30 cellular contexts compared by ENCODE assay signal in genomic region chr3:61345020-61345419, GRCh38.
"Had no signal": no experiment of that assay in that cellular context is flagged by ENCODE, and none has a peak within 500 bp of the region (broad histone marks: within the 10 kb centered on the region; RNA-seq: fewer than 3 reads in every experiment).

No MANE protein-coding gene starts in this region.

- H3K27me3 Mint-ChIP-seq: activated CD4-positive, alpha-beta T cell treated with anti-CD3 and anti-CD28 coated beads, Interleukin-2, amount 10 ng/mL, durations not matched to agents 24 days and 14 days; activated CD8-positive, alpha-beta memory T cell treated with anti-CD3 and anti-CD28 coated beads, Interleukin-2, amount 10 ng/mL, durations not matched to agents 7 days and 5 days; activated naive CD4-positive, alpha-beta T cell treated with anti-CD3 and anti-CD28 coated beads, Interleukin-2, amount 10 ng/mL, durations not matched to agents 7 days and 5 days; activated naive CD8-positive, alpha-beta T cell treated with anti-CD3 and anti-CD28 coated beads, Interleukin-2, amount 10 ng/mL, durations not matched to agents 7 days and 5 days; T-helper 17 cell had no signal

- H3K4me3 ChIP-seq: ascending aorta, breast epithelium, cardiac muscle cell, colonic mucosa had no signal

- H3K9me3 Mint-ChIP-seq: activated CD4-positive, alpha-beta memory T cell treated with anti-CD3 and anti-CD28 coated beads for 36 hours; activated CD4-positive, alpha-beta T cell treated with anti-CD3 and anti-CD28 coated beads, Interleukin-2, amount 10 ng/mL, durations not matched to agents 24 days and 14 days; activated naive CD4-positive, alpha-beta T cell treated with anti-CD3 and anti-CD28 coated beads, Interleukin-2, amount 10 ng/mL, durations not matched to agents 7 days and 5 days; activated naive CD4-positive, alpha-beta T cell treated with anti-CD3 and anti-CD28 coated beads, Interleukin-2, amount 50 U/mL, for 72 hours; activated naive CD8-positive, alpha-beta T cell treated with anti-CD3 and anti-CD28 coated beads, Interleukin-2, amount 10 ng/mL, durations not matched to agents 7 days and 5 days; activated T-cell treated with anti-CD3 and anti-CD28 coated beads, Interleukin-2, amount 50 U/mL, for 72 hours; T-helper 2 cell treated with Interferon-gamma antibody and Interleukin-4, amounts not matched to agents 5 μg/mL and 100 μg/mL, for 36 hours had no signal

- H3K27me3 ChIP-seq: ascending aorta, breast epithelium, cardiac muscle cell, colonic mucosa had no signal

- H3K27ac ChIP-seq: ascending aorta, breast epithelium, cardiac muscle cell, colonic mucosa, WERI-Rb-1 had no signal

- H3K36me3 ChIP-seq: ascending aorta, breast epithelium, cardiac muscle cell, colonic mucosa, WERI-Rb-1 had no signal

- H3K4me3 Mint-ChIP-seq: activated CD4-positive, alpha-beta memory T cell treated with anti-CD3 and anti-CD28 coated beads for 36 hours; activated CD4-positive, alpha-beta T cell treated with anti-CD3 and anti-CD28 coated beads for 36 hours; activated CD4-positive, alpha-beta T cell treated with anti-CD3 and anti-CD28 coated beads, Interleukin-2, amount 10 ng/mL, durations not matched to agents 24 days and 14 days; activated CD8-positive, alpha-beta memory T cell treated with anti-CD3 and anti-CD28 coated beads, Interleukin-2, amount 10 ng/mL, durations not matched to agents 7 days and 5 days; activated CD8-positive, alpha-beta T cell treated with anti-CD3 and anti-CD28 coated beads, Interleukin-2, amount 10 ng/mL, durations not matched to agents 7 days and 5 days; activated naive CD4-positive, alpha-beta T cell treated with anti-CD3 and anti-CD28 coated beads, Interleukin-2, amount 10 ng/mL, durations not matched to agents 7 days and 5 days; activated naive CD8-positive, alpha-beta T cell treated with anti-CD3 and anti-CD28 coated beads, Interleukin-2, amount 10 ng/mL, durations not matched to agents 7 days and 5 days; activated T-cell treated with anti-CD3 and anti-CD28 coated beads, Interleukin-2, amount 50 U/mL, for 72 hours; brain; T-helper 17 cell; T-helper 2 cell treated with Interferon-gamma antibody and Interleukin-4, amounts not matched to agents 5 μg/mL and 100 μg/mL, for 36 hours had no signal

- H3K27ac Mint-ChIP-seq: activated CD4-positive, alpha-beta memory T cell treated with anti-CD3 and anti-CD28 coated beads for 36 hours; activated CD4-positive, alpha-beta T cell treated with anti-CD3 and anti-CD28 coated beads for 36 hours; activated CD4-positive, alpha-beta T cell treated with anti-CD3 and anti-CD28 coated beads, Interleukin-2, amount 10 ng/mL, durations not matched to agents 24 days and 14 days; activated CD8-positive, alpha-beta memory T cell treated with anti-CD3 and anti-CD28 coated beads, Interleukin-2, amount 10 ng/mL, durations not matched to agents 7 days and 5 days; activated CD8-positive, alpha-beta T cell treated with anti-CD3 and anti-CD28 coated beads, Interleukin-2, amount 10 ng/mL, durations not matched to agents 7 days and 5 days; activated naive CD4-positive, alpha-beta T cell treated with anti-CD3 and anti-CD28 coated beads, Interleukin-2, amount 10 ng/mL, durations not matched to agents 7 days and 5 days; activated naive CD4-positive, alpha-beta T cell treated with anti-CD3 and anti-CD28 coated beads, Interleukin-2, amount 50 U/mL, for 72 hours; activated naive CD8-positive, alpha-beta T cell treated with anti-CD3 and anti-CD28 coated beads, Interleukin-2, amount 10 ng/mL, durations not matched to agents 7 days and 5 days; activated T-cell treated with anti-CD3 and anti-CD28 coated beads, Interleukin-2, amount 50 U/mL, for 72 hours; brain; T-helper 17 cell; T-helper 2 cell treated with Interferon-gamma antibody and Interleukin-4, amounts not matched to agents 5 μg/mL and 100 μg/mL, for 36 hours had no signal

- H3K36me3 Mint-ChIP-seq: activated CD4-positive, alpha-beta memory T cell treated with anti-CD3 and anti-CD28 coated beads for 36 hours; activated CD8-positive, alpha-beta memory T cell treated with anti-CD3 and anti-CD28 coated beads, Interleukin-2, amount 10 ng/mL, durations not matched to agents 7 days and 5 days; activated naive CD4-positive, alpha-beta T cell treated with anti-CD3 and anti-CD28 coated beads, Interleukin-2, amount 10 ng/mL, durations not matched to agents 7 days and 5 days; activated naive CD4-positive, alpha-beta T cell treated with anti-CD3 and anti-CD28 coated beads, Interleukin-2, amount 50 U/mL, for 72 hours; activated naive CD8-positive, alpha-beta T cell treated with anti-CD3 and anti-CD28 coated beads, Interleukin-2, amount 10 ng/mL, durations not matched to agents 7 days and 5 days; brain had no signal

- H3K4me1 Mint-ChIP-seq: activated CD4-positive, alpha-beta T cell treated with anti-CD3 and anti-CD28 coated beads for 36 hours; activated CD4-positive, alpha-beta T cell treated with anti-CD3 and anti-CD28 coated beads, Interleukin-2, amount 10 ng/mL, durations not matched to agents 24 days and 14 days; activated CD8-positive, alpha-beta memory T cell treated with anti-CD3 and anti-CD28 coated beads, Interleukin-2, amount 10 ng/mL, durations not matched to agents 7 days and 5 days; activated naive CD4-positive, alpha-beta T cell treated with anti-CD3 and anti-CD28 coated beads, Interleukin-2, amount 10 ng/mL, durations not matched to agents 7 days and 5 days; activated naive CD8-positive, alpha-beta T cell treated with anti-CD3 and anti-CD28 coated beads, Interleukin-2, amount 10 ng/mL, durations not matched to agents 7 days and 5 days; brain; T-helper 17 cell had no signal

- H3K9me3 ChIP-seq: ascending aorta, breast epithelium, colonic mucosa had no signal

- H3K4me1 ChIP-seq: ascending aorta, breast epithelium, colonic mucosa had no signal

- DNase-seq: activated CD4-positive, alpha-beta memory T cell treated with anti-CD3 and anti-CD28 coated beads for 36 hours; activated CD4-positive, alpha-beta T cell treated with anti-CD3 and anti-CD28 coated beads for 36 hours; activated CD4-positive, alpha-beta T cell treated with anti-CD3 and anti-CD28 coated beads, Interleukin-2, amount 10 ng/mL, durations not matched to agents 24 days and 14 days; activated CD4-positive, CD25-positive, alpha-beta regulatory T cell; activated CD4-positive, CD25-positive, alpha-beta regulatory T cell treated with anti-CD3 and anti-CD28 coated beads, Interleukin-2, amount 50 U/mL, for 72 hours; activated CD8-positive, alpha-beta memory T cell treated with anti-CD3 and anti-CD28 coated beads, Interleukin-2, amount 10 ng/mL, durations not matched to agents 7 days and 5 days; activated CD8-positive, alpha-beta memory T cell treated with anti-CD3 and anti-CD28 coated beads, Interleukin-2, amount 50 U/mL, for 4 hours; activated CD8-positive, alpha-beta T cell treated with anti-CD3 and anti-CD28 coated beads, Interleukin-2, amount 10 ng/mL, durations not matched to agents 7 days and 5 days; activated gamma-delta T cell; activated naive CD4-positive, alpha-beta T cell; activated naive CD4-positive, alpha-beta T cell treated with anti-CD3 and anti-CD28 coated beads, Interleukin-2, amount 10 ng/mL, durations not matched to agents 7 days and 5 days; activated naive CD8-positive, alpha-beta T cell treated with anti-CD3 and anti-CD28 coated beads, Interleukin-2, amount 10 ng/mL, durations not matched to agents 7 days and 5 days; activated T-cell treated with anti-CD3 and anti-CD28 coated beads, Interleukin-2, amount 50 U/mL, for 1 hour; activated T-cell treated with anti-CD3 and anti-CD28 coated beads, Interleukin-2, amount 50 U/mL, for 72 hours; central memory CD4-positive, alpha-beta T cell; cerebellar nuclear complex; colonic mucosa; effector CD8-positive, alpha-beta T cell; foreskin fibroblast; head of caudate nucleus; T-helper 1 cell; T-helper 17 cell; T1000; WERI-Rb-1 had no signal
